ENCODE assay signal across 26 cellular contexts in genomic region chr18:74862094-74862493, GRCh38.
"Had no signal": no experiment of that assay in that cellular context is flagged by ENCODE, and none has a peak within 500 bp of the region (broad histone marks: within the 10 kb centered on the region; RNA-seq: fewer than 3 reads in every experiment).

No MANE protein-coding gene starts in this region.

- H3K36me3 ChIP-seq: colonic mucosa, left lung, neutrophil, suprapubic skin, tibial artery, WERI-Rb-1 had no signal

- H3K27me3 ChIP-seq: colonic mucosa, left lung, neutrophil, suprapubic skin, tibial artery had no signal

- H3K4me3 ChIP-seq: colonic mucosa, left lung, suprapubic skin, tibial artery had no signal

- ATAC-seq: activated CD4-positive, CD25-positive, alpha-beta regulatory T cell treated with anti-CD3 and anti-CD28 coated beads, Interleukin-2, amount 50 U/mL, for 24 hours; left lung; stimulated activated naive B cell treated with anti-CD40 and anti-IgM and Interleukin-4, amounts not matched to agents 10 μg/mL and 1 μg/mL and 100 μg/mL, for 72 hours had no signal

- H3K9me3 ChIP-seq: colonic mucosa, left lung, neutrophil, suprapubic skin, tibial artery had no signal

- H3K4me1 ChIP-seq: colonic mucosa, left lung, suprapubic skin, tibial artery had no signal

- H3K27ac ChIP-seq: colonic mucosa, left lung, neutrophil, suprapubic skin, tibial artery, WERI-Rb-1 had no signal

- DNase-seq: activated CD4-positive, alpha-beta T cell treated with anti-CD3 and anti-CD28 coated beads for 48 hours; activated CD4-positive, alpha-beta T cell treated with anti-CD3 and anti-CD28 coated beads, Interleukin-2, amount 50 U/mL, for 48 hours; activated CD8-positive, alpha-beta memory T cell treated with anti-CD3 and anti-CD28 coated beads for 24 hours; activated effector memory CD4-positive, alpha-beta T cell treated with Interleukin-2 at 50 U/mL for 16 hours; activated naive CD4-positive, alpha-beta T cell treated with Interleukin-2 at 50 U/mL for 16 hours; anterior cingulate cortex; cerebellar nuclear complex; colonic mucosa; effector CD8-positive, alpha-beta T cell; glutamatergic neuron; hippocampal formation; immature natural killer cell; kidney glomerular epithelial cell; left lung; naive B cell; nephron progenitor cell; retina; stimulated activated CD4-positive, alpha-beta T cell treated with anti-CD3 and anti-CD28 coated beads, Interleukin-15, amount 100 ng/mL, for 24 hours; stimulated activated CD4-positive, alpha-beta T cell treated with anti-CD3 and anti-CD28 coated beads, Interleukin-2, amount 100 ng/mL, for 24 hours; stimulated activated naive B cell treated with anti-CD40 and anti-IgM and Interleukin-4, amounts not matched to agents 10 μg/mL and 1 μg/mL and 100 μg/mL, for 72 hours; T-helper 1 cell; tibial artery; WERI-Rb-1 had no signal
